Comparison of ENCODE assay signal across 22 cellular contexts in the genomic region with DNA sequence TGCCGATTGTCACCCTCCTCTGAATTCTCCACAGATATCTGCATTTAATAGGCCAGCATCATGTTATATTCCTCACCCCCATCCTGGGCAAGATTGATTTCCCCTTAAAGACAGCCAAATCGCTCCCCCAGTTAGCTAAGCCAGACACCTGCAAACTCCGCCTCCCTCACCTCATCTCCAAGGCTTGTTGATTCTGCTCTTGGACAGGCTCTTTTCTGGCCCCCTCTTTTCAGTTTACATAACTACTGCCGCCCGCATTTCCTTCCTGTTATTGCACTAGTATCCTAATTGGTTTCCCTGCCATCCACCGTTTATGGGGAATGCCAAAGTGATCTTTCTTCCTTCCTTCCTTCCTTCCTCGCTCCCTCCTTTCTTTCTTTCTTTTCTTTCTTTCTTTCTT.
"Had no signal": no experiment of that assay in that cellular context is flagged by ENCODE, and none has a peak within 500 bp of the region (broad histone marks: within the 10 kb centered on the region; RNA-seq: fewer than 3 reads in every experiment).

No MANE protein-coding gene starts in this region.

- H3K36me3 ChIP-seq: sigmoid colon, thoracic aorta, tibial nerve, upper lobe of left lung had no signal

- H3K9me3 ChIP-seq: mucosa of descending colon, psoas muscle, sigmoid colon, thoracic aorta, tibial nerve, upper lobe of left lung had no signal

- H3K27me3 ChIP-seq: sigmoid colon, tibial nerve, upper lobe of left lung had no signal

- ATAC-seq: left lobe of liver; mucosa of descending colon; psoas muscle; right cardiac atrium; stimulated activated effector memory CD8-positive, alpha-beta T cell treated with anti-CD3 and anti-CD28 coated beads, Interleukin-12 subunit alpha, Interleukin-12 subunit beta, amount 100 ng/mL, for 72 hours had no signal

- H3K4me1 ChIP-seq: psoas muscle, sigmoid colon, tibial nerve, upper lobe of left lung had no signal

- H3K4me1 Mint-ChIP-seq: memory B cell, mesothelial cell of epicardium, naive B cell had no signal

- H3K27ac Mint-ChIP-seq: memory B cell; mesothelial cell of epicardium; naive B cell; nephron progenitor cell; stimulated activated effector memory CD8-positive, alpha-beta T cell treated with anti-CD3 and anti-CD28 coated beads, Interleukin-12 subunit alpha, Interleukin-12 subunit beta, amount 100 ng/mL, for 72 hours had no signal

- H3K4me3 Mint-ChIP-seq: memory B cell; mesothelial cell of epicardium; naive B cell; nephron progenitor cell; stimulated activated effector memory CD8-positive, alpha-beta T cell treated with anti-CD3 and anti-CD28 coated beads, Interleukin-12 subunit alpha, Interleukin-12 subunit beta, amount 100 ng/mL, for 72 hours had no signal

- H3K27ac ChIP-seq: psoas muscle, sigmoid colon, thoracic aorta, tibial nerve, upper lobe of left lung had no signal

- H3K9me3 Mint-ChIP-seq: memory B cell; mesothelial cell of epicardium; nephron progenitor cell; stimulated activated effector memory CD8-positive, alpha-beta T cell treated with anti-CD3 and anti-CD28 coated beads, Interleukin-12 subunit alpha, Interleukin-12 subunit beta, amount 100 ng/mL, for 72 hours had no signal

- H3K4me3 ChIP-seq: lung, mucosa of descending colon, psoas muscle, sigmoid colon, thoracic aorta, tibial nerve, upper lobe of left lung had no signal

- H3K36me3 Mint-ChIP-seq: memory B cell; mesothelial cell of epicardium; naive B cell; stimulated activated effector memory CD8-positive, alpha-beta T cell treated with anti-CD3 and anti-CD28 coated beads, Interleukin-12 subunit alpha, Interleukin-12 subunit beta, amount 100 ng/mL, for 72 hours had no signal

- DNase-seq: cerebellar nuclear complex; cortex of kidney; head of caudate nucleus; mucosa of descending colon; naive B cell; nephron progenitor cell; nucleus accumbens; posterior cingulate gyrus; psoas muscle; right cardiac atrium; sigmoid colon; stimulated activated CD4-positive, alpha-beta T cell treated with anti-CD3 and anti-CD28 coated beads, Interleukin-2, amount 100 ng/mL, for 24 hours; stimulated activated CD4-positive, alpha-beta T cell treated with anti-CD3 and anti-CD28 coated beads, Interleukin-4, amount 100 ng/mL, for 24 hours; stimulated activated naive CD4-positive, alpha-beta T cell treated with Interleukin-2 at 50 U/mL for 16 hours; upper lobe of left lung had no signal
